Comparison of ENCODE assay signal across 31 cellular contexts in genomic region chr13:93307651-93308050, GRCh38.
"Had no signal": no experiment of that assay in that cellular context is flagged by ENCODE, and none has a peak within 500 bp of the region (broad histone marks: within the 10 kb centered on the region; RNA-seq: fewer than 3 reads in every experiment).

No MANE protein-coding gene starts in this region.

- H3K36me3 ChIP-seq: esophagus muscularis mucosa had no signal

- FAIRE-seq: colon, TTC549 had no signal

- ATAC-seq: activated naive CD4-positive, alpha-beta T cell treated with anti-CD3 and anti-CD28 coated beads, Interleukin-2, amount 50 U/mL, for 72 hours; activated T-cell treated with anti-CD3 and anti-CD28 coated beads, Interleukin-2, amount 50 U/mL, for 72 hours; effector memory CD8-positive, alpha-beta T cell; T-helper 17 cell; WTC11 had no signal

- H3K27ac ChIP-seq: esophagus muscularis mucosa, VCaP had no signal

- DNase-seq: activated CD4-positive, alpha-beta memory T cell treated with anti-CD3 and anti-CD28 coated beads, Interleukin-2, amount 10 ng/mL, durations not matched to agents 7 days and 5 days; activated CD4-positive, alpha-beta T cell treated with anti-CD3 and anti-CD28 coated beads for 1 hour; activated CD4-positive, alpha-beta T cell treated with anti-CD3 and anti-CD28 coated beads for 4 hours; activated CD4-positive, alpha-beta T cell treated with anti-CD3 and anti-CD28 coated beads, Interleukin-2, amount 10 ng/mL, durations not matched to agents 7 days and 5 days; activated CD4-positive, alpha-beta T cell treated with anti-CD3 and anti-CD28 coated beads, Interleukin-2, amount 50 U/mL, for 4 hours; activated CD8-positive, alpha-beta memory T cell treated with anti-CD3 and anti-CD28 coated beads, Interleukin-2, amount 50 U/mL, for 48 hours; activated gamma-delta T cell; activated naive CD4-positive, alpha-beta T cell; activated naive CD4-positive, alpha-beta T cell treated with anti-CD3 and anti-CD28 coated beads, Interleukin-2, amount 10 ng/mL, durations not matched to agents 7 days and 5 days; activated naive CD8-positive, alpha-beta T cell treated with anti-CD3 and anti-CD28 coated beads, Interleukin-2, amount 10 ng/mL, durations not matched to agents 7 days and 5 days; activated T-cell treated with anti-CD3 and anti-CD28 coated beads for 4 hours; activated T-cell treated with anti-CD3 and anti-CD28 coated beads, Interleukin-2, amount 50 U/mL, for 24 hours; activated T-cell treated with anti-CD3 and anti-CD28 coated beads, Interleukin-2, amount 50 U/mL, for 72 hours; amniotic stem cell; anterior cingulate cortex; caudate nucleus; cortex of kidney; dermis blood vessel endothelial cell; effector CD4-positive, alpha-beta T cell; effector memory CD8-positive, alpha-beta T cell; erythroblast; foreskin melanocyte; head of caudate nucleus; T-helper 1 cell; T-helper 17 cell had no signal

- H3K9me3 ChIP-seq: esophagus muscularis mucosa had no signal

- H3K4me3 ChIP-seq: esophagus muscularis mucosa had no signal

- H3K27me3 ChIP-seq: esophagus muscularis mucosa had no signal

- H3K4me1 ChIP-seq: esophagus muscularis mucosa had no signal
